Comparison of ENCODE assay signal across 8 cellular contexts in genomic region chr3:14467723-14468620, GRCh38.
DNase-seq lines count a peak whose midpoint lies in the region; ATAC-seq and TF ChIP-seq lines count a peak whose summit lies in the region.

No MANE protein-coding gene starts in this region.

- peak; percentile 68 for ATAC-seq in activated B cell treated with CpG ODN at 0.5 μM for 24 hours (ENCODE audit: low read depth)
- no peak for ATAC-seq in HG02571 (IDR thresholded peaks at IDR 0.05; ENCODE audit: unreplicated experiment)
- ATAC-seq in GM21737 (IDR thresholded peaks at IDR 0.05; ENCODE audit: unreplicated experiment): no peak

- CTCF ChIA-PET in activated B cell treated with CpG ODN at 0.5 μM for 24 hours (lab: Charles Lee): interaction anchor here (0.7 to 4.3 kb wide), 15 partner anchors 8 to 269 kb away, joined by 3 to 52 read pairs (median 4); partner anchors contain the start of gene SLC6A6

- peak; percentile 87 to 91 for TF ChIP-seq RAD21 in liver (IDR thresholded peaks at IDR 0.05)

- no peak overlapping the region for H3K9ac ChIP-seq in liver (ENCODE audit: low read depth in 1 of 2, low read length in 2 of 2)

- TF ChIP-seq CTCF in activated B cell treated with CpG ODN at 0.5 μM for 24 hours (IDR thresholded peaks at IDR 0.05): peak; percentile 60
- peak; percentile 78 for TF ChIP-seq CTCF in liver (IDR thresholded peaks at IDR 0.05; ENCODE audit: low read depth, low read length, missing input control)

- no peaks in the 10 kb centered on the region for H3K36me3 ChIP-seq in liver (ENCODE audit: control insufficient read depth in 4 of 4, insufficient read depth in 3 of 4, low read depth in 1 of 4, low read length in 3 of 4)

- no peak overlapping the region for H3K27ac ChIP-seq in liver (ENCODE audit: low read depth in 1 of 2, low read length in 2 of 2)

- H3K4me3 ChIP-seq in liver (ENCODE audit: low read depth in 1 of 3, low read length in 3 of 3): no peak overlapping the region

- peak; percentile 16 for DNase-seq in COLO668 (lab: John Stamatoyannopoulos, UW; ENCODE audit: unreplicated experiment)
- peak; percentile 21 for DNase-seq in HPDE6-E6E7 (ENCODE audit: extremely low spot score)
- peak; percentile 40 for DNase-seq in activated B cell treated with CpG ODN at 0.5 μM for 24 hours
- DNase-seq in cerebellar cortex (ENCODE audit: low spot score): peak; percentile 57
- DNase-seq in stimulated activated naive CD4-positive, alpha-beta T cell (lab: John Stamatoyannopoulos, UW): peak in 5 of 6 experiments; percentile 21 to 54 (median 34)

- no peak overlapping the region for H3K4me3 Mint-ChIP-seq in activated B cell treated with CpG ODN at 0.5 μM for 24 hours

- POLR2A ChIA-PET in activated B cell treated with CpG ODN at 0.5 μM for 24 hours (lab: Charles Lee): interaction anchor here (0.6 to 1.5 kb wide), 5 partner anchors 27 to 70 kb away, joined by 3 to 6 read pairs (median 4); partner anchors contain the start of gene SLC6A6

- H3K4me1 Mint-ChIP-seq in activated B cell treated with CpG ODN at 0.5 μM for 24 hours: peaks cover 7% of the 10 kb centered on the region

- no peaks in the 10 kb centered on the region for H3K4me1 ChIP-seq in liver (ENCODE audit: control insufficient read depth in 4 of 4, insufficient read depth in 4 of 4, low read length in 3 of 4)

- no peaks in the 10 kb centered on the region for H3K27me3 Mint-ChIP-seq in activated B cell treated with CpG ODN at 0.5 μM for 24 hours

- no peak overlapping the region for H3K27ac Mint-ChIP-seq in activated B cell treated with CpG ODN at 0.5 μM for 24 hours

- H3K36me3 Mint-ChIP-seq in activated B cell treated with CpG ODN at 0.5 μM for 24 hours (ENCODE audit: low read depth): peaks cover 90% of the 10 kb centered on the region

- no peaks in the 10 kb centered on the region for H3K27me3 ChIP-seq in liver (ENCODE audit: control insufficient read depth in 4 of 4, insufficient read depth in 4 of 4, low read length in 3 of 4)

- intact Hi-C loops in activated B cell treated with CpG ODN at 0.5 μM for 24 hours (cut with micrococcal nuclease): loop anchor here (1.0 to 5.0 kb wide), 7 partner anchors 36 to 811 kb away; partner anchors contain the start of gene SLC6A6

- no peaks in the 10 kb centered on the region for H3K9me3 Mint-ChIP-seq in activated B cell treated with CpG ODN at 0.5 μM for 24 hours

- H3K9me3 ChIP-seq in liver (ENCODE audit: control insufficient read depth in 4 of 4, low read length in 3 of 4): no peaks in the 10 kb centered on the region

- WGBS in liver: 58% methylated on average over 18 of the region's 18 CpGs

TF ChIP-seq in liver, 16 proteins besides CTCF, POLR2A, EP300 and RAD21:
- TF ChIP-seq FOXA2 (IDR thresholded peaks at IDR 0.05) (no peak), NR2F2 (IDR thresholded peaks at IDR 0.05) (no peak), FOXA1 (IDR thresholded peaks at IDR 0.05) (no peak), HNF4G (IDR thresholded peaks at IDR 0.05) (no peak), GABPA (IDR thresholded peaks at IDR 0.05 in 1 of 2, conservative IDR thresholded peaks at IDR 0.05 in 1 of 2) (no peak), TAF1 (conservative IDR thresholded peaks at IDR 0.05) (no peak)
- TF ChIP-seq, protein P1, sequence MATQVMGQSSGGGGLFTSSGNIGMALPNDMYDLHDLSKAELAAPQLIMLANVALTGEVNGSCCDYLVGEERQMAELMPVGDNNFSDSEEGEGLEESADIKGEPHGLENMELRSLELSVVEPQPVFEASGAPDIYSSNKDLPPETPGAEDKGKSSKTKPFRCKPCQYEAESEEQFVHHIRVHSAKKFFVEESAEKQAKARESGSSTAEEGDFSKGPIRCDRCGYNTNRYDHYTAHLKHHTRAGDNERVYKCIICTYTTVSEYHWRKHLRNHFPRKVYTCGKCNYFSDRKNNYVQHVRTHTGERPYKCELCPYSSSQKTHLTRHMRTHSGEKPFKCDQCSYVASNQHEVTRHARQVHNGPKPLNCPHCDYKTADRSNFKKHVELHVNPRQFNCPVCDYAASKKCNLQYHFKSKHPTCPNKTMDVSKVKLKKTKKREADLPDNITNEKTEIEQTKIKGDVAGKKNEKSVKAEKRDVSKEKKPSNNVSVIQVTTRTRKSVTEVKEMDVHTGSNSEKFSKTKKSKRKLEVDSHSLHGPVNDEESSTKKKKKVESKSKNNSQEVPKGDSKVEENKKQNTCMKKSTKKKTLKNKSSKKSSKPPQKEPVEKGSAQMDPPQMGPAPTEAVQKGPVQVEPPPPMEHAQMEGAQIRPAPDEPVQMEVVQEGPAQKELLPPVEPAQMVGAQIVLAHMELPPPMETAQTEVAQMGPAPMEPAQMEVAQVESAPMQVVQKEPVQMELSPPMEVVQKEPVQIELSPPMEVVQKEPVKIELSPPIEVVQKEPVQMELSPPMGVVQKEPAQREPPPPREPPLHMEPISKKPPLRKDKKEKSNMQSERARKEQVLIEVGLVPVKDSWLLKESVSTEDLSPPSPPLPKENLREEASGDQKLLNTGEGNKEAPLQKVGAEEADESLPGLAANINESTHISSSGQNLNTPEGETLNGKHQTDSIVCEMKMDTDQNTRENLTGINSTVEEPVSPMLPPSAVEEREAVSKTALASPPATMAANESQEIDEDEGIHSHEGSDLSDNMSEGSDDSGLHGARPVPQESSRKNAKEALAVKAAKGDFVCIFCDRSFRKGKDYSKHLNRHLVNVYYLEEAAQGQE (IDR thresholded peaks at IDR 0.05): no peak
- TF ChIP-seq, protein P2, sequence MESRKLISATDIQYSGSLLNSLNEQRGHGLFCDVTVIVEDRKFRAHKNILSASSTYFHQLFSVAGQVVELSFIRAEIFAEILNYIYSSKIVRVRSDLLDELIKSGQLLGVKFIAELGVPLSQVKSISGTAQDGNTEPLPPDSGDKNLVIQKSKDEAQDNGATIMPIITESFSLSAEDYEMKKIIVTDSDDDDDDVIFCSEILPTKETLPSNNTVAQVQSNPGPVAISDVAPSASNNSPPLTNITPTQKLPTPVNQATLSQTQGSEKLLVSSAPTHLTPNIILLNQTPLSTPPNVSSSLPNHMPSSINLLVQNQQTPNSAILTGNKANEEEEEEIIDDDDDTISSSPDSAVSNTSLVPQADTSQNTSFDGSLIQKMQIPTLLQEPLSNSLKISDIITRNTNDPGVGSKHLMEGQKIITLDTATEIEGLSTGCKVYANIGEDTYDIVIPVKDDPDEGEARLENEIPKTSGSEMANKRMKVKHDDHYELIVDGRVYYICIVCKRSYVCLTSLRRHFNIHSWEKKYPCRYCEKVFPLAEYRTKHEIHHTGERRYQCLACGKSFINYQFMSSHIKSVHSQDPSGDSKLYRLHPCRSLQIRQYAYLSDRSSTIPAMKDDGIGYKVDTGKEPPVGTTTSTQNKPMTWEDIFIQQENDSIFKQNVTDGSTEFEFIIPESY (IDR thresholded peaks at IDR 0.05): no peak
